Comparison of ENCODE assay signal across 1 cellular context in the genomic region with DNA sequence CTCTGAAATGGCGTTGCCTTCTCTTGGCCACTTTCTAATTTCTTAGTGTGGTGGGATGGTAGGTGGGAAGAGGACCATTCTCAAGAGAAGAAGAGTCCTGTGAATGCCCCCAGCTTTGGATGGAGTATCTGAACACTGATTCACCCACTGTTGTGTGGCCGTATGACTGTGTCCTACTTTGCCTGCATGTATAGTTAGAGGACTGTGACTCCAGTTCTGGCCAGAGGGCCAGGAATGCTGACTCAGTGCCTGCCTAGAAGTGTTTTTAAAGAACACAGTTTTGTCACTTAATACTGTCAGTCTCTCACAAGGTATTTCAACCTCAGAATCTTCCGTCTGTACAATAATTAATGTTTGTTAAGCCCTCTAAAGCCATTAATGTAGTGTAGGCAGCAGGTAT.
TF ChIP-seq lines count a peak whose summit lies in the region.

No MANE protein-coding gene starts in this region.

TF ChIP-seq in WTC11, 78 proteins besides CTCF, POLR2A, EP300 and RAD21 (continued from another document):
- TF ChIP-seq, protein P1, sequence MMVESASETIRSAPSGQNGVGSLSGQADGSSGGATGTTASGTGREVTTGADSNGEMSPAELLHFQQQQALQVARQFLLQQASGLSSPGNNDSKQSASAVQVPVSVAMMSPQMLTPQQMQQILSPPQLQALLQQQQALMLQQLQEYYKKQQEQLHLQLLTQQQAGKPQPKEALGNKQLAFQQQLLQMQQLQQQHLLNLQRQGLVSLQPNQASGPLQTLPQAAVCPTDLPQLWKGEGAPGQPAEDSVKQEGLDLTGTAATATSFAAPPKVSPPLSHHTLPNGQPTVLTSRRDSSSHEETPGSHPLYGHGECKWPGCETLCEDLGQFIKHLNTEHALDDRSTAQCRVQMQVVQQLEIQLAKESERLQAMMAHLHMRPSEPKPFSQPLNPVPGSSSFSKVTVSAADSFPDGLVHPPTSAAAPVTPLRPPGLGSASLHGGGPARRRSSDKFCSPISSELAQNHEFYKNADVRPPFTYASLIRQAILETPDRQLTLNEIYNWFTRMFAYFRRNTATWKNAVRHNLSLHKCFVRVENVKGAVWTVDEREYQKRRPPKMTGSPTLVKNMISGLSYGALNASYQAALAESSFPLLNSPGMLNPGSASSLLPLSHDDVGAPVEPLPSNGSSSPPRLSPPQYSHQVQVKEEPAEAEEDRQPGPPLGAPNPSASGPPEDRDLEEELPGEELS (CRISPR knock-in tag; IDR thresholded peaks at IDR 0.05), result no peak
- TF ChIP-seq JUN (CRISPR knock-in tag; IDR thresholded peaks at IDR 0.05) (no peak), SOX15 (CRISPR knock-in tag; IDR thresholded peaks at IDR 0.05) (no peak), RORB (CRISPR knock-in tag; IDR thresholded peaks at IDR 0.05) (no peak)
- TF ChIP-seq, protein P2, sequence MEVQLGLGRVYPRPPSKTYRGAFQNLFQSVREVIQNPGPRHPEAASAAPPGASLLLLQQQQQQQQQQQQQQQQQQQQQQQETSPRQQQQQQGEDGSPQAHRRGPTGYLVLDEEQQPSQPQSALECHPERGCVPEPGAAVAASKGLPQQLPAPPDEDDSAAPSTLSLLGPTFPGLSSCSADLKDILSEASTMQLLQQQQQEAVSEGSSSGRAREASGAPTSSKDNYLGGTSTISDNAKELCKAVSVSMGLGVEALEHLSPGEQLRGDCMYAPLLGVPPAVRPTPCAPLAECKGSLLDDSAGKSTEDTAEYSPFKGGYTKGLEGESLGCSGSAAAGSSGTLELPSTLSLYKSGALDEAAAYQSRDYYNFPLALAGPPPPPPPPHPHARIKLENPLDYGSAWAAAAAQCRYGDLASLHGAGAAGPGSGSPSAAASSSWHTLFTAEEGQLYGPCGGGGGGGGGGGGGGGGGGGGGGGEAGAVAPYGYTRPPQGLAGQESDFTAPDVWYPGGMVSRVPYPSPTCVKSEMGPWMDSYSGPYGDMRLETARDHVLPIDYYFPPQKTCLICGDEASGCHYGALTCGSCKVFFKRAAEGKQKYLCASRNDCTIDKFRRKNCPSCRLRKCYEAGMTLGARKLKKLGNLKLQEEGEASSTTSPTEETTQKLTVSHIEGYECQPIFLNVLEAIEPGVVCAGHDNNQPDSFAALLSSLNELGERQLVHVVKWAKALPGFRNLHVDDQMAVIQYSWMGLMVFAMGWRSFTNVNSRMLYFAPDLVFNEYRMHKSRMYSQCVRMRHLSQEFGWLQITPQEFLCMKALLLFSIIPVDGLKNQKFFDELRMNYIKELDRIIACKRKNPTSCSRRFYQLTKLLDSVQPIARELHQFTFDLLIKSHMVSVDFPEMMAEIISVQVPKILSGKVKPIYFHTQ (CRISPR knock-in tag; IDR thresholded peaks at IDR 0.05), result no peak
- TF ChIP-seq, protein P3, sequence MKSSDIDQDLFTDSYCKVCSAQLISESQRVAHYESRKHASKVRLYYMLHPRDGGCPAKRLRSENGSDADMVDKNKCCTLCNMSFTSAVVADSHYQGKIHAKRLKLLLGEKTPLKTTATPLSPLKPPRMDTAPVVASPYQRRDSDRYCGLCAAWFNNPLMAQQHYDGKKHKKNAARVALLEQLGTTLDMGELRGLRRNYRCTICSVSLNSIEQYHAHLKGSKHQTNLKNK (CRISPR knock-in tag; IDR thresholded peaks at IDR 0.05), result no peak
TF ChIP-seq in WTC11: peak in this region for 0.
